Comparison of ENCODE assay signal across 8 cellular contexts in genomic region chr17:17970699-17971430, GRCh38. TPM values are rescaled to one million over a fixed set of nuclear protein-coding genes. Genes with fewer than 3 reads are reported as not detected.
DNase-seq lines count a peak whose midpoint lies in the region; ATAC-seq and TF ChIP-seq lines count a peak whose summit lies in the region.

No MANE protein-coding gene starts in this region.

- H3K9ac ChIP-seq in rectal smooth muscle tissue (ENCODE audit: low read length): peak overlapping the region; percentile 26

- H3K4me1 ChIP-seq in SJSA1 (replicated peaks) (peaks cover 18% of the 10 kb centered on the region), esophagus squamous epithelium (peaks cover 17 to 68% (median 20%) of the 10 kb centered on the region in 3 donors), rectal smooth muscle tissue (ENCODE audit: control insufficient read depth, insufficient read depth, low read length) (peaks cover 12% of the 10 kb centered on the region)

- ATAC-seq in HG02678 (IDR thresholded peaks at IDR 0.05; ENCODE audit: unreplicated experiment): no peak

- H3K36me3 ChIP-seq in SJSA1 (peaks cover 6% of the 10 kb centered on the region; the same call in 1 of the 2 replicates), esophagus squamous epithelium (no peaks in the 10 kb centered on the region), rectal smooth muscle tissue (ENCODE audit: control insufficient read depth, insufficient read depth, low read length) (no peaks in the 10 kb centered on the region)

- intact Hi-C loops in esophagus squamous epithelium (cut with DNase I): no loop called here

- H3K27ac ChIP-seq in SJSA1 (no peak overlapping the region), esophagus squamous epithelium (peak overlapping the region; percentile 91 to 99 (median 98)), rectal smooth muscle tissue (ENCODE audit: low read depth, low read length) (no peak overlapping the region)

- no peak for TF ChIP-seq CTCF in esophagus squamous epithelium (IDR thresholded peaks at IDR 0.05)

- H3K9me3 ChIP-seq in SJSA1 (replicated peaks) (no peaks in the 10 kb centered on the region), esophagus squamous epithelium (no peaks in the 10 kb centered on the region)

- H3K27me3 ChIP-seq in SJSA1 (replicated peaks): no peaks in the 10 kb centered on the region
- H3K27me3 ChIP-seq in esophagus squamous epithelium: no peaks in the 10 kb centered on the region
- H3K27me3 ChIP-seq in rectal smooth muscle tissue (ENCODE audit: control insufficient read depth, insufficient read depth, low read length): no peaks in the 10 kb centered on the region

- H3K4me3 ChIP-seq in SJSA1 (peak overlapping the region; percentile 80), esophagus squamous epithelium (peak overlapping the region; percentile 68 to 98 (median 90)), rectal smooth muscle tissue (ENCODE audit: low read length) (peak overlapping the region; percentile 81)

- peak in 1 of 4 donors; percentile 31 for TF ChIP-seq POLR2A in esophagus squamous epithelium (IDR thresholded peaks at IDR 0.05)

- WGBS in esophagus squamous epithelium, 2 donors: 19 to 22% methylated on average over 1 of the region's 1 CpG

- DNase-seq in EH (ENCODE audit: low read depth): peak; percentile 26
- DNase-seq in SJSA1 (ENCODE audit: low read depth in 1 of 2, low spot score in 2 of 2): no peak
- no peak for DNase-seq in esophagus squamous epithelium (lab: John Stamatoyannopoulos, UW)
- DNase-seq in dermis blood vessel endothelial cell: no peak
- no peak for DNase-seq in hippocampal formation (lab: John Stamatoyannopoulos, UW)
- DNase-seq in Kasumi-1 (lab: John Stamatoyannopoulos, UW): no peak

RNA-seq across cellular contexts. Expression of gene TOM1L2, which starts 1.3 kb away (rescaled TPM):
- 32.0 and 36.4 TPM in 2 replicates for total RNA-seq in SJSA1 (2014; rRNA removed; shearing (Covaris generic))
- 100 to 1,000 TPM in 1 of 4 donors, 10 to 100 TPM in 3; 55.5 to 118 (median 73.3) TPM for total RNA-seq in esophagus squamous epithelium
- total RNA-seq in dermis blood vessel endothelial cell: 21.6 and 30.0 TPM in 2 replicates

RNA-seq across cellular contexts. Expression of gene DRC3, which starts 1.8 kb away (rescaled TPM):
- total RNA-seq in SJSA1 (2014; rRNA removed; shearing (Covaris generic)): 1.8 TPM in 1 of 2 replicates, not detected in the other
- total RNA-seq in esophagus squamous epithelium: 1 to 10 TPM in 2 of 4 donors, under 1 TPM in 2; 0.11 to 2.5 (median 1.3) TPM
- 1.5 and 2.5 TPM in 2 replicates for total RNA-seq in dermis blood vessel endothelial cell

Comparison
In these comparisons a context has a peak if more than half of its experiments do, and no peak if none do; other contexts are left out.
1. H3K27ac ChIP-seq: peak in esophagus squamous epithelium (4 of 4); none in SJSA1 (single experiment) and rectal smooth muscle tissue (single experiment).
2. Peak in every context shown above with its lines, with median percentiles within 50 percentile points of each other: H3K4me3 ChIP-seq.